8 cellular contexts compared by ENCODE assay signal in genomic region chr1:157090196-157090647, GRCh38. TPM values are rescaled to one million over a fixed set of nuclear protein-coding genes. Genes with fewer than 3 reads are reported as not detected.
A peak's percentile ranks its signal among the peaks of the same experiment; 100 is the strongest.
DNase-seq lines count a peak whose midpoint lies in the region; ATAC-seq and TF ChIP-seq lines count a peak whose summit lies in the region.

No MANE protein-coding gene starts in this region.

- TF ChIP-seq CTCF in GM12864 (IDR thresholded peaks at IDR 0.05; ENCODE audit: low read depth, low read length, missing control alignments) (peak; percentile 93), NB4 (IDR thresholded peaks at IDR 0.05; ENCODE audit: low read depth, low read length) (peak; percentile 87), type B pancreatic cell (conservative IDR thresholded peaks at IDR 0.05) (peak; percentile 97)

- H3K4me3 Mint-ChIP-seq in type B pancreatic cell, result peak overlapping the region; percentile 48

- intact Hi-C loops in Right ventricle myocardium inferior (cut with DNase I) (loop anchor here (1.0 to 10.0 kb wide), 2 partner anchors 66 to 405 kb away; no protein-coding TSS in a partner anchor), posterior cingulate gyrus (cut with DNase I) (loop anchor here (1.0 kb wide), 1 partner anchor 66 kb away; no protein-coding TSS in a partner anchor)

- H3K9me3 Mint-ChIP-seq in activated naive CD4-positive, alpha-beta T cell treated with anti-CD3 and anti-CD28 coated beads, Interleukin-2, amount 50 U/mL, for 72 hours, result no peaks in the 10 kb centered on the region
- no peaks in the 10 kb centered on the region for H3K9me3 Mint-ChIP-seq in type B pancreatic cell

- no peak for TF ChIP-seq POLR2A in NB4 (IDR thresholded peaks at IDR 0.05; ENCODE audit: extremely low read depth, insufficient read length)

- H3K4me3 ChIP-seq in GM12864 (ENCODE audit: low read depth, low read length) (no peak overlapping the region), NB4 (ENCODE audit: low read depth, low read length) (no peak overlapping the region)

- H3K4me1 Mint-ChIP-seq in type B pancreatic cell (ENCODE audit: unreplicated experiment), result peaks cover 12% of the 10 kb centered on the region

- no peaks in the 10 kb centered on the region for H3K36me3 Mint-ChIP-seq in activated naive CD4-positive, alpha-beta T cell treated with anti-CD3 and anti-CD28 coated beads, Interleukin-2, amount 50 U/mL, for 72 hours
- no peaks in the 10 kb centered on the region for H3K36me3 Mint-ChIP-seq in type B pancreatic cell

- no peak overlapping the region for H3K27ac Mint-ChIP-seq in activated naive CD4-positive, alpha-beta T cell treated with anti-CD3 and anti-CD28 coated beads, Interleukin-2, amount 50 U/mL, for 72 hours
- no peak overlapping the region for H3K27ac Mint-ChIP-seq in type B pancreatic cell

- DNase-seq in GM12864 (ENCODE audit: low read depth) (no peak), NB4 (ENCODE audit: low read depth) (peak; percentile 77), SW 1271 (lab: John Stamatoyannopoulos, UW) (peak; percentile 27 to 45), Right ventricle myocardium inferior (ENCODE audit: missing footprints) (peak; percentile 91), posterior cingulate gyrus (peak; percentile 76 to 97 (median 90)), type B pancreatic cell (ENCODE audit: extremely low spot score, unreplicated experiment) (peak; percentile 90)
- peak; percentile 71 to 94 for DNase-seq in activated naive CD4-positive, alpha-beta T cell treated with anti-CD3 and anti-CD28 coated beads, Interleukin-2, amount 50 U/mL, for 72 hours (ENCODE audit: low spot score in 2 of 2)

- peak; percentile 92 to 94 for ATAC-seq in activated naive CD4-positive, alpha-beta T cell treated with anti-CD3 and anti-CD28 coated beads, Interleukin-2, amount 50 U/mL, for 72 hours
- ATAC-seq in Right ventricle myocardium inferior, result peak; percentile 86
- ATAC-seq in HG03175 (IDR thresholded peaks at IDR 0.05; ENCODE audit: unreplicated experiment), result no peak

- H3K27me3 Mint-ChIP-seq in type B pancreatic cell, result no peaks in the 10 kb centered on the region

RNA-seq across cellular contexts. Expression of gene ETV3L, which starts 9.4 kb away (rescaled TPM):
- total RNA-seq in activated naive CD4-positive, alpha-beta T cell treated with anti-CD3 and anti-CD28 coated beads, Interleukin-2, amount 50 U/mL, for 72 hours, result not detected
- not detected for total RNA-seq in Right ventricle myocardium inferior
- total RNA-seq in type B pancreatic cell (ENCODE audit: low replicate concordance), result not detected in 2 replicates

RNA-seq across cellular contexts. Expression of gene ARHGEF11, which starts 44.7 kb away (rescaled TPM):
- 1 to 10 TPM; 3.5 to 5.8 TPM for total RNA-seq in activated naive CD4-positive, alpha-beta T cell treated with anti-CD3 and anti-CD28 coated beads, Interleukin-2, amount 50 U/mL, for 72 hours
- total RNA-seq in Right ventricle myocardium inferior (29.3 TPM), type B pancreatic cell (ENCODE audit: low replicate concordance) (33.7 and 43.7 TPM in 2 replicates)

RNA-seq across cellular contexts. Expression of gene ETV3, which starts 48.0 kb away (rescaled TPM):
- total RNA-seq in activated naive CD4-positive, alpha-beta T cell treated with anti-CD3 and anti-CD28 coated beads, Interleukin-2, amount 50 U/mL, for 72 hours, result 10 to 100 TPM; 27.0 to 49.3 TPM
- total RNA-seq in Right ventricle myocardium inferior (16.9 TPM), type B pancreatic cell (ENCODE audit: low replicate concordance) (41.0 and 90.4 TPM in 2 replicates)
